Comparison of ENCODE assay signal across 16 cellular contexts in the genomic region with DNA sequence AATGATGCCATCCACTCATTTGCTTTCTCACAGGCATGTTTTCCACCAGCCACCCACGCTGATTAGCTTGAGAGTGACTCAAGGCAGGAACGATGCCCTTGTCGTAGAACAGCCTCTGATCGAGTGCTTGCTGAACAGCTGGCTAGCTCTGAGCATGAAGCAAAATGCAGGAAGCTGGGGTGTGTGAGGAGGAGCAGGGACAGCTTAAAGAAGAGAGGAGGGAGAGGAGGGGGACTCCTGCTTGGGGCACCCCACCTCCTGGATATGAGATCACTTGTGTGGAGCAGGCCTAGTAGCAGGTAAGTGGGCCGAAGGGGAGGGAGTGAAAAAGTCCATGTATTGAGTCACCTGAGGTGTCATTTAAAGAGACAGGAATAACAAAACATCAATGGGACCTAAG. TPM values are rescaled to one million over a fixed set of nuclear protein-coding genes. Genes with fewer than 3 reads are reported as not detected.
DNase-seq lines count a peak whose midpoint lies in the region; ATAC-seq and TF ChIP-seq lines count a peak whose summit lies in the region.
"Had no signal": no experiment of that assay in that cellular context is flagged by ENCODE, and none has a peak within 500 bp of the region (broad histone marks: within the 10 kb centered on the region; RNA-seq: fewer than 3 reads in every experiment).

No MANE protein-coding gene starts in this region.

- H3K36me3 Mint-ChIP-seq in effector memory CD8-positive, alpha-beta T cell (ENCODE audit: insufficient read depth): peaks cover 4% of the 10 kb centered on the region
- H3K36me3 Mint-ChIP-seq in immature natural killer cell: no peaks in the 10 kb centered on the region

- CTCF ChIA-PET in RWPE1 (lab: Yijun Ruan, JAX): interaction anchor here (0.6 to 1.3 kb wide), 3 partner anchors 11 to 453 kb away, joined by 3 read pairs; no protein-coding TSS in a partner anchor

- H3K9me3 Mint-ChIP-seq in effector memory CD8-positive, alpha-beta T cell: peaks cover 0 to 24% of the 10 kb centered on the region in 2 donors
- H3K9me3 Mint-ChIP-seq in immature natural killer cell: no peaks in the 10 kb centered on the region

- no peak overlapping the region for H3K4me3 Mint-ChIP-seq in effector memory CD8-positive, alpha-beta T cell
- no peak overlapping the region for H3K4me3 Mint-ChIP-seq in immature natural killer cell

- peak; percentile 42 for DNase-seq in activated naive CD4-positive, alpha-beta T cell treated with Interleukin-2 at 50 U/mL for 16 hours
- DNase-seq in activated naive CD4-positive, alpha-beta T cell (lab: John Stamatoyannopoulos, UW): no peak
- peak; percentile 11 for DNase-seq in RWPE1 (ENCODE audit: low spot score)
- DNase-seq in fibroblast of peridontal ligament (ENCODE audit: extremely low read depth): peak; percentile 7
- peak; percentile 41 for DNase-seq in stimulated activated CD4-positive, alpha-beta T cell treated with anti-CD3 and anti-CD28 coated beads, Interleukin-4, amount 100 ng/mL, for 24 hours
- no peak for DNase-seq in effector memory CD8-positive, alpha-beta T cell
- DNase-seq in T-helper 1 cell: no peak
- no peak for DNase-seq in immature natural killer cell
- DNase-seq: mesenchymal stem cell, NCI-H187, NCI-H526, RPMI8226, testis had no signal

- no peak for TF ChIP-seq CTCF in RWPE1 (conservative IDR thresholded peaks at IDR 0.05; ENCODE audit: low read depth)

- H3K4me1 Mint-ChIP-seq in effector memory CD8-positive, alpha-beta T cell (ENCODE audit: low read depth in 2 of 2): peaks cover 0 to 14% of the 10 kb centered on the region in 2 donors
- peaks cover 8 to 12% of the 10 kb centered on the region in 2 donors for H3K4me1 Mint-ChIP-seq in immature natural killer cell

- no peak overlapping the region for H3K27ac Mint-ChIP-seq in effector memory CD8-positive, alpha-beta T cell
- no peak overlapping the region for H3K27ac Mint-ChIP-seq in immature natural killer cell

- H3K27me3 Mint-ChIP-seq in effector memory CD8-positive, alpha-beta T cell: peaks cover 0 to 15% of the 10 kb centered on the region in 2 donors
- peaks cover 3 to 8% (median 7%) of the 10 kb centered on the region in 3 donors for H3K27me3 Mint-ChIP-seq in immature natural killer cell (ENCODE audit: low read depth in 3 of 3)

- ATAC-seq in effector memory CD8-positive, alpha-beta T cell (replicated peaks): no peak

- POLR2A ChIA-PET in RWPE1 (lab: Yijun Ruan, JAX; ENCODE audit: low non-redundant PET): no interaction called here

- peak overlapping the region; percentile 66 for H3K27ac ChIP-seq in RWPE1
- H3K27ac ChIP-seq: coronary artery, KMS-11, neutrophil, testis had no signal

RNA-seq across cellular contexts. Expression of a gene that starts 48.8 kb away (rescaled TPM):
- 1 to 10 TPM in 2 of 3 donors, under 1 TPM in 1; 0.57 to 2.6 (median 2.5) TPM for polyA plus RNA-seq in immature natural killer cell

Comparison
In these comparisons a context has a peak if more than half of its experiments do, and no peak if none do; other contexts are left out.
1. DNase-seq: peak in activated naive CD4-positive, alpha-beta T cell treated with Interleukin-2 at 50 U/mL for 16 hours (single experiment), RWPE1 (single experiment), fibroblast of peridontal ligament (single experiment) and stimulated activated CD4-positive, alpha-beta T cell treated with anti-CD3 and anti-CD28 coated beads, Interleukin-4, amount 100 ng/mL, for 24 hours (single experiment); none in activated naive CD4-positive, alpha-beta T cell (0 of 4), effector memory CD8-positive, alpha-beta T cell (0 of 3), T-helper 1 cell (0 of 5) and immature natural killer cell (0 of 3).